ENCODE assay signal across 8 cellular contexts in the genomic region with DNA sequence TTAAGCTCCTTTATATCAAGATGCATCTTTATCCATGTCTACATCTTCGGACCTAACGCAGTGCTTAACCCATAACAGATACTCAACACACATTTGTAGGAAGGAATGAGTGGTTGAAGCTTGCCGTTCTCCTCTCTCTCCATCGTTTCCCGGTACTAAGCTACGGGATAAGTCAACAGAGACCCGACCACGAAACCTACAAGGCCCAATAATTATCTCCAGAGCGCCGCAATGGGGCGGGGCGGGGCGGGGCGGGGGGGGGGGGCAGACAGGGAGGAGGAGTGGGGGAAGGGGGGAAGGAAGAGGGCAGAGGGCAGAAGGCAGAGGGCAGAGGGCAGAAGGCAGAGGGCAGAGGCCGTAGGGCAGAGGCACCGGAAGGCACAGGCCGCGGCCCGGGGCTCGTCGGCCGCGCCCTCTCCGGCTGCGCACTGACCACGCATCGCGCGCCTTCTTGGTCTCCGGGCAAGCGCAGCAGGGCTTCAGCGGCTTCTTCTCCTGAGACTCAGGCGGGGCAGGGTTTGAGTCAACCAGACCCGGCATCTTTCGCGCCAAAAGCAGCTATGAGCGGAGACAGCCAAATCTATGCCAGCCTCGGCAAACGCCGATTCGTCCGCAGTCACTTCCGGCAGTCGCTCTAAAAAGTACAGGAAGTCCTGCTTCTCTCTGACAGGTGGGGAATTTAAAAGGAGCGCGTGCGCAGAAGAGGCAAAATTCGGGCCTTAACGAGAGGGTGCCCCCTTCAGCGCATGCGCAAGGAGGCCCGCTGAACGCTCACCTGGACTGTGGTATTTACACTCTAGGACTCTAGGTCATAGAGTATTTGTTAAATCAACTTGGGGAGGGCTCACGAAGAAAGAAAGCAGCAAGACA. TPM values are rescaled to one million over a fixed set of nuclear protein-coding genes. Genes with fewer than 3 reads are reported as not detected.
DNase-seq lines count a peak whose midpoint lies in the region; ATAC-seq and TF ChIP-seq lines count a peak whose summit lies in the region.

COX17 (minus strand) TSS at position 636 of the 870 bp plus-strand sequence; CDS start at position 540, 96 bp downstream.

- peak; percentile 90 for DNase-seq in NCI-H1694 treated with DMSO at 0.1 percent for 48 hours (lab: John Stamatoyannopoulos, UW)
- peak; percentile 88 to 93 (median 92) for DNase-seq in T-helper 17 cell
- DNase-seq in amygdala (lab: John Stamatoyannopoulos, UW): peak; percentile 56 to 94 (median 86)
- DNase-seq in left ventricle myocardium superior: peak; percentile 94
- DNase-seq in prostate gland (ENCODE audit: low spot score): peak; percentile 96

- H3K36me3 ChIP-seq in prostate gland: peaks cover 0 to 5% of the 10 kb centered on the region in 2 donors
- peaks cover 3% of the 10 kb centered on the region for H3K36me3 ChIP-seq in urinary bladder (ENCODE audit: insufficient read depth)

- H3K27ac ChIP-seq in prostate gland (peak within 1 kb of the TSS; percentile 84 to 88), urinary bladder (ENCODE audit: low read depth) (peak within 1 kb of the TSS; percentile 94)

- intact Hi-C loops in left ventricle myocardium superior (cut with micrococcal nuclease): no loop called here
- intact Hi-C loops in prostate gland (cut with DNase I): loop anchor here (5.0 to 10.0 kb wide), 3 partner anchors 40 to 215 kb away; partner anchors contain the start of genes TIMMDC1 and TMEM39A

- peak; percentile 87 for ATAC-seq in HG02885 (IDR thresholded peaks at IDR 0.05; ENCODE audit: poor library complexity, unreplicated experiment)
- ATAC-seq in T-helper 17 cell: peak; percentile 89
- peak; percentile 89 for ATAC-seq in left ventricle myocardium superior

- H3K27me3 ChIP-seq in prostate gland (replicated peaks; ENCODE audit: insufficient read depth): no peaks in the 10 kb centered on the region

- TF ChIP-seq POLR2A in GM15510 (IDR thresholded peaks at IDR 0.05; ENCODE audit: borderline replicate concordance, extremely low read depth, insufficient read length) (peak; percentile 45), prostate gland (IDR thresholded peaks at IDR 0.05) (peak; percentile 59)

- no peaks in the 10 kb centered on the region for H3K36me3 Mint-ChIP-seq in T-helper 17 cell (ENCODE audit: low read depth)

- H3K4me1 ChIP-seq in prostate gland (replicated peaks) (peaks cover 10% of the 10 kb centered on the region), urinary bladder (ENCODE audit: insufficient read depth) (no peaks in the 10 kb centered on the region)

- H3K4me1 Mint-ChIP-seq in T-helper 17 cell: peaks cover 34% of the 10 kb centered on the region

- peak within 1 kb of the TSS; percentile 62 to 75 for H3K4me3 ChIP-seq in prostate gland
- H3K4me3 ChIP-seq in urinary bladder (ENCODE audit: low read depth, low read length): peak within 1 kb of the TSS; percentile 89

- WGBS in prostate gland: under 1% methylated on average over 53 of the region's 54 CpGs
- under 1% methylated on average over 54 of the region's 54 CpGs for WGBS in urinary bladder

- H3K9me3 ChIP-seq in T-helper 17 cell (ENCODE audit: control insufficient read depth, low read length, poor library complexity, severe bottlenecking) (no peaks in the 10 kb centered on the region), prostate gland (no peaks in the 10 kb centered on the region)

- no peak for TF ChIP-seq CTCF in prostate gland (IDR thresholded peaks at IDR 0.05)

- H3K27ac Mint-ChIP-seq in T-helper 17 cell: peak within 1 kb of the TSS; percentile 97

- peak within 1 kb of the TSS; percentile 93 for H3K4me3 Mint-ChIP-seq in T-helper 17 cell

- no peaks in the 10 kb centered on the region for H3K27me3 Mint-ChIP-seq in T-helper 17 cell

RNA-seq across cellular contexts. Expression of gene COX17, which starts in this region (rescaled TPM):
- total RNA-seq in T-helper 17 cell (10 to 100 TPM; 26.8 to 28.9 TPM), left ventricle myocardium superior (177 TPM), prostate gland (10 to 100 TPM; 26.4 to 29.5 TPM), urinary bladder (20.6 TPM)
- 86.6 TPM for polyA plus RNA-seq in urinary bladder

Comparison
In these comparisons a context has a peak if more than half of its experiments do, and no peak if none do; other contexts are left out.
1. Peak in every context shown above with its lines: DNase-seq, ATAC-seq, H3K4me3 ChIP-seq and H3K27ac ChIP-seq.